ENCODE assay signal across 24 cellular contexts in genomic region chr7:92226981-92227380, GRCh38. TPM values are rescaled to one million over a fixed set of nuclear protein-coding genes. Genes with fewer than 3 reads are reported as not detected.
DNase-seq lines count a peak whose midpoint lies in the region; ATAC-seq and TF ChIP-seq lines count a peak whose summit lies in the region.
"Had no signal": no experiment of that assay in that cellular context is flagged by ENCODE, and none has a peak within 500 bp of the region (broad histone marks: within the 10 kb centered on the region; RNA-seq: fewer than 3 reads in every experiment).

No MANE protein-coding gene starts in this region.

- peaks cover 3 to 6% of the 10 kb centered on the region in 2 donors for H3K9me3 Mint-ChIP-seq in activated T-cell treated with anti-CD3 and anti-CD28 coated beads, Interleukin-2, amount 50 U/mL, for 72 hours
- H3K9me3 Mint-ChIP-seq in stimulated activated effector memory CD8-positive, alpha-beta T cell treated with anti-CD3 and anti-CD28 coated beads, Interleukin-12 subunit alpha, Interleukin-12 subunit beta, amount 100 ng/mL, for 72 hours: no peaks in the 10 kb centered on the region

- TF ChIP-seq CTCF in body of pancreas (IDR thresholded peaks at IDR 0.05): no peak

- no peak for ATAC-seq in activated T-cell treated with anti-CD3 and anti-CD28 coated beads, Interleukin-2, amount 50 U/mL, for 72 hours (replicated peaks in 1 of 2)
- ATAC-seq in stimulated activated effector memory CD8-positive, alpha-beta T cell treated with anti-CD3 and anti-CD28 coated beads, Interleukin-12 subunit alpha, Interleukin-12 subunit beta, amount 100 ng/mL, for 72 hours: no peak
- ATAC-seq in HG02852 (IDR thresholded peaks at IDR 0.05; ENCODE audit: unreplicated experiment): no peak
- ATAC-seq in body of pancreas: no peak
- ATAC-seq: GM23338, HCT116 had no signal

- H3K9me3 ChIP-seq in MG63 (no peaks in the 10 kb centered on the region), body of pancreas (no peaks in the 10 kb centered on the region)

- 89 to 90% methylated on average over 4 of the region's 4 CpGs for WGBS in body of pancreas, 2 donors

- peak overlapping the region; percentile 60 for H3K27ac Mint-ChIP-seq in activated T-cell treated with anti-CD3 and anti-CD28 coated beads, Interleukin-2, amount 50 U/mL, for 72 hours
- peak overlapping the region; percentile 30 for H3K27ac Mint-ChIP-seq in stimulated activated effector memory CD8-positive, alpha-beta T cell treated with anti-CD3 and anti-CD28 coated beads, Interleukin-12 subunit alpha, Interleukin-12 subunit beta, amount 100 ng/mL, for 72 hours
- H3K27ac Mint-ChIP-seq: GM23338 had no signal

- peaks cover 13% of the 10 kb centered on the region for H3K4me1 Mint-ChIP-seq in activated T-cell treated with anti-CD3 and anti-CD28 coated beads, Interleukin-2, amount 50 U/mL, for 72 hours (ENCODE audit: low read depth)
- H3K4me1 Mint-ChIP-seq in stimulated activated effector memory CD8-positive, alpha-beta T cell treated with anti-CD3 and anti-CD28 coated beads, Interleukin-12 subunit alpha, Interleukin-12 subunit beta, amount 100 ng/mL, for 72 hours: peaks cover 11% of the 10 kb centered on the region
- H3K4me1 Mint-ChIP-seq: CD4-positive, alpha-beta memory T cell; GM23338 had no signal

- no peak for TF ChIP-seq POLR2A in body of pancreas (IDR thresholded peaks at IDR 0.05)

- H3K36me3 Mint-ChIP-seq in activated T-cell treated with anti-CD3 and anti-CD28 coated beads, Interleukin-2, amount 50 U/mL, for 72 hours (ENCODE audit: insufficient read depth in 2 of 2): peaks cover 18 to 39% of the 10 kb centered on the region in 2 donors
- H3K36me3 Mint-ChIP-seq in stimulated activated effector memory CD8-positive, alpha-beta T cell treated with anti-CD3 and anti-CD28 coated beads, Interleukin-12 subunit alpha, Interleukin-12 subunit beta, amount 100 ng/mL, for 72 hours: peaks cover 95% of the 10 kb centered on the region

- H3K27me3 Mint-ChIP-seq in activated T-cell treated with anti-CD3 and anti-CD28 coated beads, Interleukin-2, amount 50 U/mL, for 72 hours (ENCODE audit: low read depth): no peaks in the 10 kb centered on the region
- H3K27me3 Mint-ChIP-seq: CD4-positive, alpha-beta memory T cell had no signal

- peaks cover 39% of the 10 kb centered on the region for H3K36me3 ChIP-seq in MG63
- H3K36me3 ChIP-seq in body of pancreas (replicated peaks in 1 of 2; ENCODE audit: insufficient read depth in 1 of 2, low read depth in 2 of 2): peaks cover 0 to 15% of the 10 kb centered on the region in 2 donors

- H3K4me3 ChIP-seq in MG63: no peak overlapping the region
- H3K4me3 ChIP-seq in body of pancreas: no peak overlapping the region
- H3K4me3 ChIP-seq: BLaER1 treated with 17β-estradiol and CSF1 and Interleukin-3, amounts not matched to agents 10 nM and 100 nM; GM23338 had no signal

- DNase-seq in activated T-cell treated with anti-CD3 and anti-CD28 coated beads, Interleukin-2, amount 50 U/mL, for 72 hours: no peak
- DNase-seq in activated T-cell treated with anti-CD3 and anti-CD28 coated beads for 4 hours: no peak
- DNase-seq in MG63: peak; percentile 5
- DNase-seq in dedifferentiated amniotic fluid mesenchymal stem cell (ENCODE audit: extremely low spot score): peak; percentile 40
- no peak for DNase-seq in stimulated activated effector memory CD8-positive, alpha-beta T cell treated with anti-CD3 and anti-CD28 coated beads, Interleukin-12 subunit alpha, Interleukin-12 subunit beta, amount 100 ng/mL, for 72 hours (ENCODE audit: low spot score in 2 of 2)
- DNase-seq in body of pancreas: no peak
- no peak for DNase-seq in SKM-1 treated with dmso at 0.1 percent for 144 hours (lab: John Stamatoyannopoulos, UW; ENCODE audit: unreplicated experiment)
- DNase-seq: ACHN; CD4-positive, alpha-beta memory T cell; DMS153; Kasumi-1; NCI-H1092; NCI-H1436; NCI-H187 treated with DMSO at 0.1 percent for 48 hours; NCI-H2107; NCI-H446 treated with DMSO at 0.1 percent for 48 hours; NCI-H526 treated with DMSO at 0.1 percent for 48 hours; OCI-M1; Right ventricle myocardium superior had no signal

- no peaks in the 10 kb centered on the region for H3K4me1 ChIP-seq in body of pancreas
- H3K4me1 ChIP-seq: BLaER1 treated with 17β-estradiol and CSF1 and Interleukin-3, amounts not matched to agents 10 nM and 100 nM had no signal

- H3K4me3 Mint-ChIP-seq in activated T-cell treated with anti-CD3 and anti-CD28 coated beads, Interleukin-2, amount 50 U/mL, for 72 hours: no peak overlapping the region
- no peak overlapping the region for H3K4me3 Mint-ChIP-seq in stimulated activated effector memory CD8-positive, alpha-beta T cell treated with anti-CD3 and anti-CD28 coated beads, Interleukin-12 subunit alpha, Interleukin-12 subunit beta, amount 100 ng/mL, for 72 hours
- H3K4me3 Mint-ChIP-seq: CD4-positive, alpha-beta memory T cell; GM23338 had no signal

- H3K27ac ChIP-seq in body of pancreas: no peak overlapping the region
- H3K27ac ChIP-seq: 22Rv1; BLaER1 treated with 17β-estradiol and CSF1 and Interleukin-3, amounts not matched to agents 10 nM and 100 nM had no signal

- intact Hi-C loops in body of pancreas (cut with DNase I): no loop called here

- no peaks in the 10 kb centered on the region for H3K27me3 ChIP-seq in MG63
- H3K27me3 ChIP-seq in body of pancreas: no peaks in the 10 kb centered on the region
- H3K27me3 ChIP-seq: BLaER1 treated with 17β-estradiol and CSF1 and Interleukin-3, amounts not matched to agents 10 nM and 100 nM had no signal

RNA-seq across cellular contexts. Expression of gene KRIT1, which starts 18.7 kb away (rescaled TPM):
- total RNA-seq in activated T-cell treated with anti-CD3 and anti-CD28 coated beads, Interleukin-2, amount 50 U/mL, for 72 hours: 10 to 100 TPM; 35.4 to 44.8 TPM
- 19.7 and 54.3 TPM in 2 replicates for total RNA-seq in MG63 (2014; rRNA removed; shearing (Covaris generic); ENCODE audit: low replicate concordance)
- total RNA-seq in body of pancreas: 100 to 1,000 TPM in 1 of 2 donors, 10 to 100 TPM in 1; 58.4 to 150 TPM

RNA-seq across cellular contexts. Expression of gene ANKIB1, which starts 18.8 kb away (rescaled TPM):
- 10 to 100 TPM; 48.8 to 57.1 TPM for total RNA-seq in activated T-cell treated with anti-CD3 and anti-CD28 coated beads, Interleukin-2, amount 50 U/mL, for 72 hours
- total RNA-seq in MG63 (2014; rRNA removed; shearing (Covaris generic); ENCODE audit: low replicate concordance): 11.1 and 18.7 TPM in 2 replicates
- total RNA-seq in body of pancreas: 10 to 100 TPM; 20.1 to 33.2 TPM

RNA-seq across cellular contexts. Expression of gene LRRD1, which starts 48.0 kb away (rescaled TPM):
- total RNA-seq in activated T-cell treated with anti-CD3 and anti-CD28 coated beads, Interleukin-2, amount 50 U/mL, for 72 hours: not detected
- not detected in 2 replicates for total RNA-seq in MG63 (2014; rRNA removed; shearing (Covaris generic); ENCODE audit: low replicate concordance)
- not detected for total RNA-seq in body of pancreas
- total RNA-seq: CD4-positive, alpha-beta memory T cell; GM23338; Right ventricle myocardium superior had no signal

Comparison
In these comparisons a context has a peak if more than half of its experiments do, and no peak if none do; other contexts are left out.
1. DNase-seq: peak in MG63 (single experiment) and dedifferentiated amniotic fluid mesenchymal stem cell (single experiment); none in activated T-cell treated with anti-CD3 and anti-CD28 coated beads, Interleukin-2, amount 50 U/mL, for 72 hours (0 of 2), activated T-cell treated with anti-CD3 and anti-CD28 coated beads for 4 hours (single experiment), stimulated activated effector memory CD8-positive, alpha-beta T cell treated with anti-CD3 and anti-CD28 coated beads, Interleukin-12 subunit alpha, Interleukin-12 subunit beta, amount 100 ng/mL, for 72 hours (0 of 2), body of pancreas (0 of 4) and SKM-1 treated with dmso at 0.1 percent for 144 hours (single experiment).